8 cellular contexts compared by ENCODE assay signal in the genomic region with DNA sequence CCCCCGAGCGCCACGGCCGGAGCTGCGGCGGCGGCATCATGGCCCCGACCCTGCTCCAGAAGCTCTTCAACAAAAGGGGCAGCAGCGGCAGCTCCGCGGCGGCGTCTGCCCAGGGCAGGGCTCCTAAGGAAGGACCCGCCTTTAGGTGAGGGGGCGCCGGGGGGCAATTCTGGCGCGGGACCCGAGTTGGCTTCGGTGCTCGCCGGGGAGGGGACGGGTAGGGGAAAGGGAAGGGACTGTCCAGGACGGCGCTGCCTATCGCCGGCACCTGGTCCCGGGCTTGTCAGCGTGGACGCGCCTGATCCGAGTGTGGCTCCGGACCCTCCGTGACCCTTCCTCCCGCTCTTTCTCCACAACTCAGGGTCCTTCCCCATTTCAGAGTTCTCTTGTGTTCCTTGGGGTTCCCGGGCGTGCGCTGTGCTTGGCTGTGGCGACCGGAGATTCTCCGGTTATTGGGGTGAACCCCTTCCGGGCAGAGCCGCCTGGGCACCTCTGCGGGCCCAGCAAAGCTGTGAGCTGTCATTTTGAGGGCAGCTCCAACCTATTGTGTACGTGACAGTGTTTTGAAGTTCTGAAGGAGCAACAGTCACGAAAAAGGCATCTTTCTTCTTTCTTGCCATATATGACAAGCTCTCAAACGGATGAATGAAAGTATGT. TPM values are rescaled to one million over a fixed set of nuclear protein-coding genes. Genes with fewer than 3 reads are reported as not detected.
A peak's percentile ranks its signal among the peaks of the same experiment; 100 is the strongest.
DNase-seq lines count a peak whose midpoint lies in the region; ATAC-seq and TF ChIP-seq lines count a peak whose summit lies in the region.

No MANE protein-coding gene starts in this region.

- peak; percentile 46 for ATAC-seq in GM21447 (IDR thresholded peaks at IDR 0.05; ENCODE audit: unreplicated experiment)
- peak; percentile 56 for ATAC-seq in activated CD4-positive, alpha-beta T cell treated with anti-CD3 and anti-CD28 coated beads for 36 hours
- peak; percentile 30 for ATAC-seq in left lung

- H3K27me3 ChIP-seq in HUES6 (ENCODE audit: control insufficient read depth, insufficient read depth, low read length) (peaks cover 25% of the 10 kb centered on the region), colonic mucosa (no peaks in the 10 kb centered on the region), left lung (no peaks in the 10 kb centered on the region)

- TF ChIP-seq CTCF in colonic mucosa (IDR thresholded peaks at IDR 0.05) (no peak), left lung (IDR thresholded peaks at IDR 0.05) (no peak)

- H3K27ac Mint-ChIP-seq in activated CD4-positive, alpha-beta T cell treated with anti-CD3 and anti-CD28 coated beads for 36 hours = peak overlapping the region; percentile 93

- H3K4me1 Mint-ChIP-seq in activated CD4-positive, alpha-beta T cell treated with anti-CD3 and anti-CD28 coated beads for 36 hours = peaks cover 41% of the 10 kb centered on the region

- CTCF ChIA-PET in activated CD4-positive, alpha-beta T cell treated with anti-CD3 and anti-CD28 coated beads for 36 hours (lab: Charles Lee) = interaction anchor here (0.7 to 1.5 kb wide), 9 partner anchors 8 to 98 kb away, joined by 3 to 4 read pairs (median 3); partner anchors contain the start of gene PPID

- H3K27me3 Mint-ChIP-seq in activated CD4-positive, alpha-beta T cell treated with anti-CD3 and anti-CD28 coated beads for 36 hours = no peaks in the 10 kb centered on the region

- H3K36me3 Mint-ChIP-seq in activated CD4-positive, alpha-beta T cell treated with anti-CD3 and anti-CD28 coated beads for 36 hours (ENCODE audit: low read depth) = no peaks in the 10 kb centered on the region

- no peaks in the 10 kb centered on the region for H3K9me3 Mint-ChIP-seq in activated CD4-positive, alpha-beta T cell treated with anti-CD3 and anti-CD28 coated beads for 36 hours (ENCODE audit: low read depth)

- H3K4me3 Mint-ChIP-seq in activated CD4-positive, alpha-beta T cell treated with anti-CD3 and anti-CD28 coated beads for 36 hours = peak overlapping the region; percentile 97

- H3K36me3 ChIP-seq in HUES6 (ENCODE audit: control insufficient read depth, insufficient read depth, low read length) (no peaks in the 10 kb centered on the region), colonic mucosa (no peaks in the 10 kb centered on the region), left lung (no peaks in the 10 kb centered on the region)

- H3K4me1 ChIP-seq in HUES6 (ENCODE audit: control insufficient read depth, insufficient read depth, low read length) (peaks cover 7% of the 10 kb centered on the region; the same call in 1 of the 2 replicates), colonic mucosa (peaks cover 6% of the 10 kb centered on the region), left lung (peaks cover 0 to 73% of the 10 kb centered on the region in 2 donors)

- H3K4me3 ChIP-seq in HUES6 (ENCODE audit: low read depth, low read length) (peak overlapping the region; percentile 96), colonic mucosa (peak overlapping the region; percentile 74), left lung (peak overlapping the region; percentile 66 to 81)

- no peaks in the 10 kb centered on the region for H3K9me3 ChIP-seq in HUES6 (ENCODE audit: control insufficient read depth, insufficient read depth, low read depth, low read length)
- no peaks in the 10 kb centered on the region for H3K9me3 ChIP-seq in colonic mucosa
- H3K9me3 ChIP-seq in left lung = no peaks in the 10 kb centered on the region

- peak; percentile 66 for DNase-seq in CD1c-positive myeloid dendritic cell (ENCODE audit: extremely low spot score)
- DNase-seq in activated CD4-positive, alpha-beta T cell treated with anti-CD3 and anti-CD28 coated beads for 36 hours = peak; percentile 65
- DNase-seq in colonic mucosa = peak; percentile 45
- DNase-seq in left lung = peak; percentile 44 to 89
- peak in 2 of 3 experiments; percentile 12 to 44 for DNase-seq in stimulated activated CD4-positive, alpha-beta T cell treated with anti-CD3 and anti-CD28 coated beads, TNF-alpha, amount 100 ng/mL, for 24 hours (ENCODE audit: low read depth in 3 of 3)
- no peak for DNase-seq in DMS79 treated with DMSO at 0.1 percent for 48 hours (lab: John Stamatoyannopoulos, UW)

- intact Hi-C loops in activated CD4-positive, alpha-beta T cell treated with anti-CD3 and anti-CD28 coated beads for 36 hours (cut with DNase I, micrococcal nuclease) = loop anchor here (1.0 to 5.0 kb wide), 7 partner anchors 9 to 98 kb away; partner anchors contain the start of genes PPID (in 2 of the 2) and C4orf46 (in 1 of the 2)
- intact Hi-C loops in colonic mucosa (cut with DNase I) (no loop called here), left lung (cut with DNase I) (no loop called here)

- H3K9ac ChIP-seq in HUES6 (ENCODE audit: low read length) (peak overlapping the region; percentile 77), colonic mucosa (ENCODE audit: low read depth in 2 of 2, low read length in 2 of 2) (peak overlapping the region; percentile 90 to 93)

- POLR2A ChIA-PET in activated CD4-positive, alpha-beta T cell treated with anti-CD3 and anti-CD28 coated beads for 36 hours (lab: Charles Lee) = interaction anchor here (1.1 to 1.2 kb wide), 2 partner anchors 41 to 54 kb away, joined by 3 to 6 read pairs; no protein-coding TSS in a partner anchor

- no peak overlapping the region for H3K27ac ChIP-seq in HUES6 (ENCODE audit: low read depth, low read length)
- peak overlapping the region; percentile 75 for H3K27ac ChIP-seq in colonic mucosa
- peak overlapping the region; percentile 87 to 89 for H3K27ac ChIP-seq in left lung

RNA-seq across cellular contexts. Expression of gene FNIP2, which starts 0.5 kb away (rescaled TPM):
- 10 to 100 TPM; 11.6 to 13.0 TPM for total RNA-seq in activated CD4-positive, alpha-beta T cell treated with anti-CD3 and anti-CD28 coated beads for 36 hours
- total RNA-seq in colonic mucosa (10 to 100 TPM; 56.2 to 89.6 TPM), left lung (10 to 100 TPM; 56.6 to 71.2 TPM)

RNA-seq across cellular contexts. Expression of gene PPID, which starts 46.1 kb away (rescaled TPM):
- 10 to 100 TPM; 72.0 to 78.1 TPM for total RNA-seq in activated CD4-positive, alpha-beta T cell treated with anti-CD3 and anti-CD28 coated beads for 36 hours
- 10 to 100 TPM; 20.3 to 48.5 TPM for total RNA-seq in colonic mucosa
- total RNA-seq in left lung = 10 to 100 TPM; 24.2 to 24.3 TPM

Comparison
In these comparisons a context has a peak if more than half of its experiments do, and no peak if none do; other contexts are left out.
1. RNA of gene FNIP2, which starts 0.5 kb away (total RNA-seq): 56.2 to 89.6 TPM in colonic mucosa and 56.6 to 71.2 TPM in left lung; 11.6 to 13.0 TPM in activated CD4-positive, alpha-beta T cell treated with anti-CD3 and anti-CD28 coated beads for 36 hours; every median in the first group is over 4 times any median in the second.
2. intact Hi-C loops: an anchor here in activated CD4-positive, alpha-beta T cell treated with anti-CD3 and anti-CD28 coated beads for 36 hours (1.0 to 5.0 kb wide); none called in colonic mucosa and left lung.
3. Peak in every context shown above with its lines, with median percentiles within 50 percentile points of each other: ATAC-seq and H3K4me3 ChIP-seq.